In genomic region chr20:37053230-37053950, GRCh38 we compare ENCODE assay signal across 21 cellular contexts. TPM values are rescaled to one million over a fixed set of nuclear protein-coding genes. Genes with fewer than 3 reads are reported as not detected.
A peak's percentile ranks its signal among the peaks of the same experiment; 100 is the strongest.
DNase-seq lines count a peak whose midpoint lies in the region; ATAC-seq and TF ChIP-seq lines count a peak whose summit lies in the region.
"Had no signal": no experiment of that assay in that cellular context is flagged by ENCODE, and none has a peak within 500 bp of the region (broad histone marks: within the 10 kb centered on the region; RNA-seq: fewer than 3 reads in every experiment).

No MANE protein-coding gene starts in this region.

- intact Hi-C loops in Panc1 (cut with micrococcal nuclease; ENCODE audit: unreplicated experiment), result no loop called here

- no peak overlapping the region for H3K4me3 Mint-ChIP-seq in CD8-positive, alpha-beta memory T cell
- H3K4me3 Mint-ChIP-seq: T-helper 17 cell had no signal

- BruUV-seq in Panc1 (replicated peaks; lab: Mats Ljungman, UMichigan), result TSS peak; percentile 54

- H3K9me3 ChIP-seq in CD8-positive, alpha-beta memory T cell (ENCODE audit: low read length), result no peaks in the 10 kb centered on the region
- no peaks in the 10 kb centered on the region for H3K9me3 ChIP-seq in Panc1 (ENCODE audit: control insufficient read depth, insufficient read depth, low read depth, low read length)
- H3K9me3 ChIP-seq: gastroesophageal sphincter, thyroid gland had no signal

- H3K4me1 ChIP-seq in CD8-positive, alpha-beta memory T cell (ENCODE audit: insufficient read depth, low read length), result no peaks in the 10 kb centered on the region
- H3K4me1 ChIP-seq in Panc1 (ENCODE audit: control insufficient read depth, insufficient read depth, low read length), result no peaks in the 10 kb centered on the region
- H3K4me1 ChIP-seq: gastroesophageal sphincter, thyroid gland had no signal

- no peaks in the 10 kb centered on the region for H3K27me3 ChIP-seq in CD8-positive, alpha-beta memory T cell (ENCODE audit: insufficient read depth, low read length, poor library complexity, severe bottlenecking)
- H3K27me3 ChIP-seq in Panc1 (ENCODE audit: control insufficient read depth, insufficient read depth, low read length), result no peaks in the 10 kb centered on the region
- H3K27me3 ChIP-seq: gastroesophageal sphincter, thyroid gland had no signal

- ATAC-seq in Panc1, result no peak
- ATAC-seq in HG02610 (IDR thresholded peaks at IDR 0.05; ENCODE audit: unreplicated experiment), result no peak
- ATAC-seq: gastroesophageal sphincter; stimulated activated naive CD8-positive, alpha-beta T cell treated with anti-CD3 and anti-CD28 coated beads, Interleukin-15, Interleukin-2, amounts not matched to agents 100 U/mL and 50 U/mL, for 24 hours; T-helper 17 cell had no signal

- H3K36me3 Mint-ChIP-seq in CD8-positive, alpha-beta memory T cell, result peaks cover 11 to 73% (median 27%) of the 10 kb centered on the region in 3 donors

- H3K4me3 ChIP-seq in CD8-positive, alpha-beta memory T cell (ENCODE audit: low read length), result no peak overlapping the region
- H3K4me3 ChIP-seq in Panc1 (ENCODE audit: low read depth in 2 of 2, low read length in 2 of 2) (no peak overlapping the region), choroid plexus epithelial cell (ENCODE audit: low read depth, low read length) (no peak overlapping the region)
- H3K4me3 ChIP-seq: gastroesophageal sphincter, lung, thyroid gland had no signal

- H3K4me1 Mint-ChIP-seq in CD8-positive, alpha-beta memory T cell, result peaks cover 0 to 12% (median under 1%) of the 10 kb centered on the region in 3 donors

- DNase-seq in CD8-positive, alpha-beta memory T cell, result no peak
- DNase-seq in Panc1 (ENCODE audit: low read depth, low spot score), result no peak
- peak; percentile 45 for DNase-seq in choroid plexus epithelial cell (ENCODE audit: low read depth)
- peak; percentile 23 for DNase-seq in non-pigmented ciliary epithelial cell (ENCODE audit: low read depth)
- no peak for DNase-seq in C1 segment of cervical spinal cord (lab: John Stamatoyannopoulos, UW)
- DNase-seq in NCI-H82 (lab: John Stamatoyannopoulos, UW), result no peak
- DNase-seq: activated CD4-positive, alpha-beta T cell treated with anti-CD3 and anti-CD28 coated beads, Interleukin-2, amount 50 U/mL, for 1 hour; activated gamma-delta T cell; aorta; GOT3; kidney; NCI-H2081 treated with DMSO at 0.1 percent for 48 hours; NCI-H446 treated with DMSO at 0.1 percent for 48 hours; small intestine; stimulated activated CD4-positive, alpha-beta T cell treated with anti-CD3 and anti-CD28 coated beads, Interleukin-4, amount 100 ng/mL, for 1 hour; stimulated activated naive CD8-positive, alpha-beta T cell treated with anti-CD3 and anti-CD28 coated beads, Interleukin-15, Interleukin-2, amounts not matched to agents 100 U/mL and 50 U/mL, for 24 hours; T-helper 17 cell; thyroid gland had no signal

- no peaks in the 10 kb centered on the region for H3K9me3 Mint-ChIP-seq in CD8-positive, alpha-beta memory T cell

- CTCF ChIA-PET in CD8-positive, alpha-beta memory T cell (lab: Charles Lee), result no interaction called here
- CTCF ChIA-PET in Panc1 (lab: Charles Lee), result no interaction called here

- no peaks in the 10 kb centered on the region for H3K27me3 Mint-ChIP-seq in CD8-positive, alpha-beta memory T cell
- H3K27me3 Mint-ChIP-seq: T-helper 17 cell had no signal

- no peak for TF ChIP-seq CTCF in Panc1 (IDR thresholded peaks at IDR 0.05)
- TF ChIP-seq CTCF in choroid plexus epithelial cell (conservative IDR thresholded peaks at IDR 0.05; ENCODE audit: low read depth, low read length), result no peak

- H3K27ac Mint-ChIP-seq in CD8-positive, alpha-beta memory T cell, result peak overlapping the region in 6 of 8 donors; percentile 6 to 85 (median 37)
- H3K27ac Mint-ChIP-seq: T-helper 17 cell had no signal

- POLR2A ChIA-PET in CD8-positive, alpha-beta memory T cell (lab: Charles Lee), result no interaction called here
- POLR2A ChIA-PET in Panc1 (lab: Charles Lee), result no interaction called here

- H3K36me3 ChIP-seq in CD8-positive, alpha-beta memory T cell (ENCODE audit: insufficient read depth, low read length), result peaks cover 26% of the 10 kb centered on the region
- 0 out of 2 replicates have a peak, but pooled peaks cover 4% of the 10 kb centered on the region for H3K36me3 ChIP-seq in Panc1 (ENCODE audit: control insufficient read depth, insufficient read depth, low read length)

- no peak overlapping the region for H3K27ac ChIP-seq in CD8-positive, alpha-beta memory T cell (ENCODE audit: low read depth, low read length)
- H3K27ac ChIP-seq in Panc1 (ENCODE audit: low read length), result no peak overlapping the region
- H3K27ac ChIP-seq: gastroesophageal sphincter, thyroid gland had no signal

- in situ Hi-C loops in Panc1 (cut with HindIII; ENCODE audit: low pct_unique_long_range_greater_than_20kb, low sequenced_read_pairs), result no loop called here

RNA-seq across cellular contexts. Expression of gene RBL1, which starts 42.4 kb away (rescaled TPM):
- 10 to 100 TPM; 44.0 to 45.0 TPM for total RNA-seq in CD8-positive, alpha-beta memory T cell
- polyA plus RNA-seq in CD8-positive, alpha-beta memory T cell, result 13.7 TPM
- 14.0 TPM for total RNA-seq in Panc1 (2021; ENCODE audit: unreplicated experiment)
- polyA plus RNA-seq in Panc1 (2012; ENCODE audit: insufficient read length), result 3.5 TPM

Comparison
In these comparisons a context has a peak if more than half of its experiments do, and no peak if none do; other contexts are left out.
1. DNase-seq: peak in choroid plexus epithelial cell (single experiment) and non-pigmented ciliary epithelial cell (single experiment); none in CD8-positive, alpha-beta memory T cell (0 of 5), Panc1 (single experiment), C1 segment of cervical spinal cord (0 of 14) and NCI-H82 (single experiment).